Comparison of ENCODE assay signal across 1 cellular context in genomic region chr12:49961993-49962764, GRCh38.
TF ChIP-seq lines count a peak whose summit lies in the region.

No MANE protein-coding gene starts in this region.

TF ChIP-seq in A549, 52 proteins besides CTCF, POLR2A, EP300 and RAD21:
- TF ChIP-seq SMC3 (IDR thresholded peaks at IDR 0.05) = no peak
- TF ChIP-seq, protein P1, sequence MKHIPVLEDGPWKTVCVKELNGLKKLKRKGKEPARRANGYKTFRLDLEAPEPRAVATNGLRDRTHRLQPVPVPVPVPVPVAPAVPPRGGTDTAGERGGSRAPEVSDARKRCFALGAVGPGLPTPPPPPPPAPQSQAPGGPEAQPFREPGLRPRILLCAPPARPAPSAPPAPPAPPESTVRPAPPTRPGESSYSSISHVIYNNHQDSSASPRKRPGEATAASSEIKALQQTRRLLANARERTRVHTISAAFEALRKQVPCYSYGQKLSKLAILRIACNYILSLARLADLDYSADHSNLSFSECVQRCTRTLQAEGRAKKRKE (CRISPR knock-in tag; IDR thresholded peaks at IDR 0.05; ENCODE audit: low read depth) = no peak
- TF ChIP-seq RARB (CRISPR knock-in tag; IDR thresholded peaks at IDR 0.05) = no peak
TF ChIP-seq in A549: peak in this region for 0.
